Comparison of ENCODE assay signal across 8 cellular contexts in genomic region chr7:158957921-158958471, GRCh38.
DNase-seq lines count a peak whose midpoint lies in the region; ATAC-seq and TF ChIP-seq lines count a peak whose summit lies in the region.

No MANE protein-coding gene starts in this region.

- peak overlapping the region in 3 of 6 donors; percentile 14 to 61 (median 36) for H3K27ac Mint-ChIP-seq in immature natural killer cell

- intact Hi-C loops in Right ventricle myocardium superior (cut with DNase I), result no loop called here
- intact Hi-C loops in aorta (cut with DNase I), result no loop called here

- WGBS in urinary bladder, result 22% methylated on average over 33 of the region's 33 CpGs
- WGBS in aorta, 2 donors, result 7 to 18% methylated on average over 33 of the region's 33 CpGs

- no peak overlapping the region for H3K27ac ChIP-seq in right atrium auricular region
- no peak overlapping the region for H3K27ac ChIP-seq in urinary bladder (ENCODE audit: low read depth)
- no peak overlapping the region for H3K27ac ChIP-seq in aorta (ENCODE audit: low read depth in 1 of 2, low read length in 2 of 2)

- H3K36me3 Mint-ChIP-seq in immature natural killer cell, result peaks cover 0 to 3% (median 0%) of the 10 kb centered on the region in 3 donors

- DNase-seq in Right ventricle myocardium superior (no peak), right atrium auricular region (ENCODE audit: low spot score) (no peak), NCI-H187 (lab: John Stamatoyannopoulos, UW) (peak; percentile 89 to 94), immature natural killer cell (peak in 1 of 3 donors; percentile 30), aorta (no peak), NCI-H524 treated with DMSO at 0.1 percent for 48 hours (lab: John Stamatoyannopoulos, UW) (no peak)
- peak; percentile 41 for DNase-seq in activated T-cell treated with anti-CD3 and anti-CD28 coated beads, Interleukin-2, amount 50 U/mL, for 1 hour

- H3K9me3 ChIP-seq in right atrium auricular region, result no peaks in the 10 kb centered on the region
- no peaks in the 10 kb centered on the region for H3K9me3 ChIP-seq in aorta (ENCODE audit: control insufficient read depth, low read length)

- H3K27me3 Mint-ChIP-seq in immature natural killer cell (ENCODE audit: low read depth in 3 of 3), result peaks cover 12 to 18% (median 14%) of the 10 kb centered on the region in 3 donors

- H3K9me3 Mint-ChIP-seq in immature natural killer cell, result no peaks in the 10 kb centered on the region

- ATAC-seq in Right ventricle myocardium superior (ENCODE audit: poor library complexity) (peak; percentile 47), aorta (ENCODE audit: low FRiP score) (no peak)

- TF ChIP-seq CTCF in right atrium auricular region (IDR thresholded peaks at IDR 0.05), result no peak

- H3K36me3 ChIP-seq in right atrium auricular region, result no peaks in the 10 kb centered on the region
- no peaks in the 10 kb centered on the region for H3K36me3 ChIP-seq in urinary bladder (ENCODE audit: insufficient read depth)
- no peaks in the 10 kb centered on the region for H3K36me3 ChIP-seq in aorta (ENCODE audit: control insufficient read depth in 1 of 2, insufficient read depth in 2 of 2, low read length in 1 of 2)

- H3K27me3 ChIP-seq in right atrium auricular region, result no peaks in the 10 kb centered on the region
- H3K27me3 ChIP-seq in aorta (ENCODE audit: control insufficient read depth in 1 of 2, insufficient read depth in 2 of 2, low read length in 1 of 2), result no peaks in the 10 kb centered on the region

- H3K4me1 ChIP-seq in right atrium auricular region (peaks cover 0 to 14% of the 10 kb centered on the region in 2 donors), urinary bladder (ENCODE audit: insufficient read depth) (no peaks in the 10 kb centered on the region), aorta (ENCODE audit: control insufficient read depth in 1 of 2, insufficient read depth in 2 of 2, low read length in 2 of 2) (no peaks in the 10 kb centered on the region)

- peaks cover 13 to 16% of the 10 kb centered on the region in 2 donors for H3K4me1 Mint-ChIP-seq in immature natural killer cell

- H3K4me3 ChIP-seq in right atrium auricular region, result peak overlapping the region in 1 of 2 donors; percentile 10
- H3K4me3 ChIP-seq in urinary bladder (ENCODE audit: low read depth, low read length), result peak overlapping the region; percentile 17
- no peak overlapping the region for H3K4me3 ChIP-seq in aorta (ENCODE audit: low read length in 2 of 2)

- peak overlapping the region; percentile 41 to 79 (median 64) for H3K4me3 Mint-ChIP-seq in immature natural killer cell

Comparison
In these comparisons a context has a peak if more than half of its experiments do, and no peak if none do; other contexts are left out.
1. DNase-seq: peak in NCI-H187 (2 of 2) and activated T-cell treated with anti-CD3 and anti-CD28 coated beads, Interleukin-2, amount 50 U/mL, for 1 hour (single experiment); none in Right ventricle myocardium superior (single experiment), right atrium auricular region (single experiment), aorta (0 of 2) and NCI-H524 treated with DMSO at 0.1 percent for 48 hours (single experiment).